In genomic region chr6:152575621-152576150, GRCh38 we compare ENCODE assay signal across 11 cellular contexts.
DNase-seq lines count a peak whose midpoint lies in the region; ATAC-seq and TF ChIP-seq lines count a peak whose summit lies in the region.
"Had no signal": no experiment of that assay in that cellular context is flagged by ENCODE, and none has a peak within 500 bp of the region (broad histone marks: within the 10 kb centered on the region; RNA-seq: fewer than 3 reads in every experiment).

No MANE protein-coding gene starts in this region.

- no peaks in the 10 kb centered on the region for H3K9me3 ChIP-seq in heart left ventricle
- H3K9me3 ChIP-seq in uterus, result no peaks in the 10 kb centered on the region

- peaks cover 50% of the 10 kb centered on the region for H3K4me1 Mint-ChIP-seq in MCF 10A (ENCODE audit: insufficient read depth, unreplicated experiment)
- no peaks in the 10 kb centered on the region for H3K4me1 Mint-ChIP-seq in T-helper 2 cell treated with Interferon-gamma antibody and Interleukin-4, amounts not matched to agents 5 μg/mL and 100 μg/mL, for 36 hours (ENCODE audit: low read depth)

- POLR2A ChIA-PET in MCF 10A (lab: Yijun Ruan, JAX), result interaction anchor here (0.6 to 3.2 kb wide), 17 partner anchors 10 to 1124 kb away, joined by 3 to 19 read pairs (median 5); partner anchors contain the start of gene FBXO5

- H3K36me3 ChIP-seq in heart left ventricle (no peaks in the 10 kb centered on the region), uterus (no peaks in the 10 kb centered on the region)

- H3K27me3 ChIP-seq in heart left ventricle (no peaks in the 10 kb centered on the region), uterus (no peaks in the 10 kb centered on the region)

- TF ChIP-seq CTCF in heart left ventricle (IDR thresholded peaks at IDR 0.05) (no peak), MCF 10A (IDR thresholded peaks at IDR 0.05; ENCODE audit: unreplicated experiment) (no peak), uterus (IDR thresholded peaks at IDR 0.05) (no peak)

- TF ChIP-seq POLR2A in heart left ventricle (IDR thresholded peaks at IDR 0.05) (no peak), uterus (IDR thresholded peaks at IDR 0.05) (no peak)

- DNase-seq in Right ventricle myocardium superior (no peak), heart left ventricle (no peak), MCF 10A (ENCODE audit: unreplicated experiment) (peak; percentile 89), left kidney (ENCODE audit: low read depth, low spot score) (peak; percentile 5), uterus (peak in 1 of 2 donors; percentile 49), cortex of kidney (lab: John Stamatoyannopoulos, UW) (no peak)
- DNase-seq in T-helper 2 cell treated with Interferon-gamma antibody and Interleukin-4, amounts not matched to agents 5 μg/mL and 100 μg/mL, for 36 hours (ENCODE audit: low spot score), result no peak
- DNase-seq: activated CD4-positive, alpha-beta T cell treated with anti-CD3 and anti-CD28 coated beads, Interleukin-2, amount 50 U/mL, for 1 hour; SHP77 had no signal

- H3K36me3 Mint-ChIP-seq in MCF 10A (ENCODE audit: insufficient read depth, unreplicated experiment), result no peaks in the 10 kb centered on the region
- no peaks in the 10 kb centered on the region for H3K36me3 Mint-ChIP-seq in T-helper 2 cell treated with Interferon-gamma antibody and Interleukin-4, amounts not matched to agents 5 μg/mL and 100 μg/mL, for 36 hours (ENCODE audit: low read depth)
- H3K36me3 Mint-ChIP-seq: activated naive CD4-positive, alpha-beta T cell treated with anti-CD3 and anti-CD28 coated beads, Interleukin-2, amount 50 U/mL, for 72 hours had no signal

- peak; percentile 72 for ATAC-seq in Right ventricle myocardium superior (ENCODE audit: poor library complexity)
- ATAC-seq in heart left ventricle, result no peak
- no peak for ATAC-seq in HG02623 (IDR thresholded peaks at IDR 0.05; ENCODE audit: unreplicated experiment)
- ATAC-seq: activated naive CD4-positive, alpha-beta T cell treated with anti-CD3 and anti-CD28 coated beads, Interleukin-2, amount 50 U/mL, for 72 hours had no signal

- 55 to 74% (median 59%) methylated on average over 4 of the region's 4 CpGs for WGBS in heart left ventricle, 4 donors

- H3K27ac ChIP-seq in heart left ventricle (no peak overlapping the region), uterus (peak overlapping the region; percentile 12 to 38)

- H3K4me3 ChIP-seq in heart left ventricle (no peak overlapping the region), uterus (no peak overlapping the region)

- intact Hi-C loops in Right ventricle myocardium superior (cut with DNase I) (no loop called here), heart left ventricle (cut with DNase I) (no loop called here), MCF 10A (cut with micrococcal nuclease) (no loop called here), uterus (cut with DNase I; ENCODE audit: low total_unique reads) (no loop called here)

- CTCF ChIA-PET in MCF 10A (lab: Yijun Ruan, JAX), result interaction anchor here (0.6 to 2.7 kb wide), 9 partner anchors 8 to 1934 kb away, joined by 3 to 20 read pairs (median 5); no protein-coding TSS in a partner anchor

- H3K9me3 Mint-ChIP-seq in MCF 10A (ENCODE audit: unreplicated experiment), result peaks cover 7% of the 10 kb centered on the region
- no peaks in the 10 kb centered on the region for H3K9me3 Mint-ChIP-seq in T-helper 2 cell treated with Interferon-gamma antibody and Interleukin-4, amounts not matched to agents 5 μg/mL and 100 μg/mL, for 36 hours
- H3K9me3 Mint-ChIP-seq: activated naive CD4-positive, alpha-beta T cell treated with anti-CD3 and anti-CD28 coated beads, Interleukin-2, amount 50 U/mL, for 72 hours had no signal

- BruUV-seq in MCF 10A (replicated peaks; lab: Mats Ljungman, UMichigan), result no TSS peak

- peak overlapping the region; percentile 36 for H3K4me3 Mint-ChIP-seq in MCF 10A (ENCODE audit: unreplicated experiment)
- no peak overlapping the region for H3K4me3 Mint-ChIP-seq in T-helper 2 cell treated with Interferon-gamma antibody and Interleukin-4, amounts not matched to agents 5 μg/mL and 100 μg/mL, for 36 hours

- H3K27ac Mint-ChIP-seq in MCF 10A (ENCODE audit: low read depth, unreplicated experiment), result peak overlapping the region; percentile 94
- H3K27ac Mint-ChIP-seq in T-helper 2 cell treated with Interferon-gamma antibody and Interleukin-4, amounts not matched to agents 5 μg/mL and 100 μg/mL, for 36 hours, result no peak overlapping the region
- H3K27ac Mint-ChIP-seq: activated naive CD4-positive, alpha-beta T cell treated with anti-CD3 and anti-CD28 coated beads, Interleukin-2, amount 50 U/mL, for 72 hours had no signal

- H3K27me3 Mint-ChIP-seq in MCF 10A (ENCODE audit: insufficient read depth, unreplicated experiment), result no peaks in the 10 kb centered on the region
- H3K27me3 Mint-ChIP-seq in T-helper 2 cell treated with Interferon-gamma antibody and Interleukin-4, amounts not matched to agents 5 μg/mL and 100 μg/mL, for 36 hours (ENCODE audit: low read depth), result no peaks in the 10 kb centered on the region

- H3K4me1 ChIP-seq in heart left ventricle, result peaks cover 0 to 38% (median 8%) of the 10 kb centered on the region in 12 donors
- H3K4me1 ChIP-seq in uterus, result peaks cover 3 to 5% of the 10 kb centered on the region in 2 donors

Comparison
In these comparisons a context has a peak if more than half of its experiments do, and no peak if none do; other contexts are left out.
1. DNase-seq: peak in MCF 10A (single experiment) and left kidney (single experiment); none in Right ventricle myocardium superior (single experiment), heart left ventricle (0 of 5), T-helper 2 cell treated with Interferon-gamma antibody and Interleukin-4, amounts not matched to agents 5 μg/mL and 100 μg/mL, for 36 hours (single experiment) and cortex of kidney (single experiment).
2. H3K27ac ChIP-seq: peak in uterus (2 of 2); none in heart left ventricle (0 of 12).